ENCODE assay signal across 1 cellular context in genomic region chr16:75578212-75578611, GRCh38.
TF ChIP-seq lines count a peak whose summit lies in the region.

No MANE protein-coding gene starts in this region.

TF ChIP-seq in K562, 482 proteins besides CTCF, POLR2A, EP300 and RAD21 (continued from another document):
- TF ChIP-seq, protein P1, sequence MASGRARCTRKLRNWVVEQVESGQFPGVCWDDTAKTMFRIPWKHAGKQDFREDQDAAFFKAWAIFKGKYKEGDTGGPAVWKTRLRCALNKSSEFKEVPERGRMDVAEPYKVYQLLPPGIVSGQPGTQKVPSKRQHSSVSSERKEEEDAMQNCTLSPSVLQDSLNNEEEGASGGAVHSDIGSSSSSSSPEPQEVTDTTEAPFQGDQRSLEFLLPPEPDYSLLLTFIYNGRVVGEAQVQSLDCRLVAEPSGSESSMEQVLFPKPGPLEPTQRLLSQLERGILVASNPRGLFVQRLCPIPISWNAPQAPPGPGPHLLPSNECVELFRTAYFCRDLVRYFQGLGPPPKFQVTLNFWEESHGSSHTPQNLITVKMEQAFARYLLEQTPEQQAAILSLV (tag; IDR thresholded peaks at IDR 0.05) = no peak
- TF ChIP-seq NFIC (IDR thresholded peaks at IDR 0.05) = peak; percentile 42; the same call in 1 of the 2 replicates
- TF ChIP-seq ZNF143 (CRISPR knock-in tag; IDR thresholded peaks at IDR 0.05) = no peak
- no peak for TF ChIP-seq DMBX1 (CRISPR knock-in tag; IDR thresholded peaks at IDR 0.05; ENCODE audit: borderline replicate concordance)
- TF ChIP-seq GTF2E2 (tag; IDR thresholded peaks at IDR 0.05) = no peak
- no peak for TF ChIP-seq MAFK (IDR thresholded peaks at IDR 0.05; ENCODE audit: low read length)
- no peak for TF ChIP-seq EHMT2 (IDR thresholded peaks at IDR 0.05)
- TF ChIP-seq SIRT6 (IDR thresholded peaks at IDR 0.05; ENCODE audit: low read depth, low read length) = no peak
- TF ChIP-seq CBX1 (IDR thresholded peaks at IDR 0.05; ENCODE audit: low read depth) = no peak
- no peak for TF ChIP-seq ZNF766 (CRISPR knock-in tag; conservative IDR thresholded peaks at IDR 0.05)
- no peak for TF ChIP-seq BRD9 (IDR thresholded peaks at IDR 0.05; ENCODE audit: low read depth, partially characterized antibody)
- TF ChIP-seq RHOXF2B (CRISPR knock-in tag; conservative IDR thresholded peaks at IDR 0.05) = no peak
- TF ChIP-seq, protein P2, sequence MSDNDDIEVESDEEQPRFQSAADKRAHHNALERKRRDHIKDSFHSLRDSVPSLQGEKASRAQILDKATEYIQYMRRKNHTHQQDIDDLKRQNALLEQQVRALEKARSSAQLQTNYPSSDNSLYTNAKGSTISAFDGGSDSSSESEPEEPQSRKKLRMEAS (CRISPR knock-in tag; IDR thresholded peaks at IDR 0.05) = no peak
- TF ChIP-seq SNIP1 (IDR thresholded peaks at IDR 0.05; ENCODE audit: low read depth) = no peak
- TF ChIP-seq ZNF778 (CRISPR knock-in tag; IDR thresholded peaks at IDR 0.05) = no peak
- TF ChIP-seq PHTF2 (CRISPR knock-in tag; IDR thresholded peaks at IDR 0.05) = no peak
- peak; percentile 31; the same call in 1 of the 2 replicates for TF ChIP-seq KLF16 (IDR thresholded peaks at IDR 0.05)
- no peak for TF ChIP-seq FUS (optimal IDR thresholded peaks at IDR 0.05; ENCODE audit: low read depth, low read length)
- TF ChIP-seq, protein P3, sequence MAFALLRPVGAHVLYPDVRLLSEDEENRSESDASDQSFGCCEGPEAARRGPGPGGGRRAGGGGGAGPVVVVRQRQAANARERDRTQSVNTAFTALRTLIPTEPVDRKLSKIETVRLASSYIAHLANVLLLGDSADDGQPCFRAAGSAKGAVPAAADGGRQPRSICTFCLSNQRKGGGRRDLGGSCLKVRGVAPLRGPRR (CRISPR knock-in tag; IDR thresholded peaks at IDR 0.05) = no peak
- no peak for TF ChIP-seq ZBTB7A (IDR thresholded peaks at IDR 0.05; ENCODE audit: borderline replicate concordance, control insufficient read depth, low read depth, low read length)
- peak; percentile 29; the same call in 1 of the 2 replicates for TF ChIP-seq ZNF384 (IDR thresholded peaks at IDR 0.05; ENCODE audit: low read depth, low read length)
- no peak for TF ChIP-seq NCOA6 (IDR thresholded peaks at IDR 0.05)
- no peak for TF ChIP-seq ZKSCAN1 (IDR thresholded peaks at IDR 0.05; ENCODE audit: low read depth, low read length)
- TF ChIP-seq ZNF589 (CRISPR knock-in tag; IDR thresholded peaks at IDR 0.05; ENCODE audit: low read depth) = no peak
- TF ChIP-seq, protein P4, sequence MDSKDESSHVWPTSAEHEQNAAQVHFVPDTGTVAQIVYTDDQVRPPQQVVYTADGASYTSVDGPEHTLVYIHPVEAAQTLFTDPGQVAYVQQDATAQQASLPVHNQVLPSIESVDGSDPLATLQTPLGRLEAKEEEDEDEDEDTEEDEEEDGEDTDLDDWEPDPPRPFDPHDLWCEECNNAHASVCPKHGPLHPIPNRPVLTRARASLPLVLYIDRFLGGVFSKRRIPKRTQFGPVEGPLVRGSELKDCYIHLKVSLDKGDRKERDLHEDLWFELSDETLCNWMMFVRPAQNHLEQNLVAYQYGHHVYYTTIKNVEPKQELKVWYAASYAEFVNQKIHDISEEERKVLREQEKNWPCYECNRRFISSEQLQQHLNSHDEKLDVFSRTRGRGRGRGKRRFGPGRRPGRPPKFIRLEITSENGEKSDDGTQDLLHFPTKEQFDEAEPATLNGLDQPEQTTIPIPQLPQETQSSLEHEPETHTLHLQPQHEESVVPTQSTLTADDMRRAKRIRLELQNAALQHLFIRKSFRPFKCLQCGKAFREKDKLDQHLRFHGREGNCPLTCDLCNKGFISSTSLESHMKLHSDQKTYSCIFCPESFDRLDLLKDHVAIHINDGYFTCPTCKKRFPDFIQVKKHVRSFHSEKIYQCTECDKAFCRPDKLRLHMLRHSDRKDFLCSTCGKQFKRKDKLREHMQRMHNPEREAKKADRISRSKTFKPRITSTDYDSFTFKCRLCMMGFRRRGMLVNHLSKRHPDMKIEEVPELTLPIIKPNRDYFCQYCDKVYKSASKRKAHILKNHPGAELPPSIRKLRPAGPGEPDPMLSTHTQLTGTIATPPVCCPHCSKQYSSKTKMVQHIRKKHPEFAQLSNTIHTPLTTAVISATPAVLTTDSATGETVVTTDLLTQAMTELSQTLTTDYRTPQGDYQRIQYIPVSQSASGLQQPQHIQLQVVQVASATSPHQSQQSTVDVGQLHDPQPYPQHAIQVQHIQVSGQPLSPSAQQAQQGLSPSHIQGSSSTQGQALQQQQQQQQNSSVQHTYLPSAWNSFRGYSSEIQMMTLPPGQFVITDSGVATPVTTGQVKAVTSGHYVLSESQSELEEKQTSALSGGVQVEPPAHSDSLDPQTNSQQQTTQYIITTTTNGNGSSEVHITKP (IDR thresholded peaks at IDR 0.05; ENCODE audit: partially characterized antibody) = no peak
- no peak for TF ChIP-seq ZKSCAN8 (CRISPR knock-in tag; IDR thresholded peaks at IDR 0.05)
- TF ChIP-seq, protein P5, sequence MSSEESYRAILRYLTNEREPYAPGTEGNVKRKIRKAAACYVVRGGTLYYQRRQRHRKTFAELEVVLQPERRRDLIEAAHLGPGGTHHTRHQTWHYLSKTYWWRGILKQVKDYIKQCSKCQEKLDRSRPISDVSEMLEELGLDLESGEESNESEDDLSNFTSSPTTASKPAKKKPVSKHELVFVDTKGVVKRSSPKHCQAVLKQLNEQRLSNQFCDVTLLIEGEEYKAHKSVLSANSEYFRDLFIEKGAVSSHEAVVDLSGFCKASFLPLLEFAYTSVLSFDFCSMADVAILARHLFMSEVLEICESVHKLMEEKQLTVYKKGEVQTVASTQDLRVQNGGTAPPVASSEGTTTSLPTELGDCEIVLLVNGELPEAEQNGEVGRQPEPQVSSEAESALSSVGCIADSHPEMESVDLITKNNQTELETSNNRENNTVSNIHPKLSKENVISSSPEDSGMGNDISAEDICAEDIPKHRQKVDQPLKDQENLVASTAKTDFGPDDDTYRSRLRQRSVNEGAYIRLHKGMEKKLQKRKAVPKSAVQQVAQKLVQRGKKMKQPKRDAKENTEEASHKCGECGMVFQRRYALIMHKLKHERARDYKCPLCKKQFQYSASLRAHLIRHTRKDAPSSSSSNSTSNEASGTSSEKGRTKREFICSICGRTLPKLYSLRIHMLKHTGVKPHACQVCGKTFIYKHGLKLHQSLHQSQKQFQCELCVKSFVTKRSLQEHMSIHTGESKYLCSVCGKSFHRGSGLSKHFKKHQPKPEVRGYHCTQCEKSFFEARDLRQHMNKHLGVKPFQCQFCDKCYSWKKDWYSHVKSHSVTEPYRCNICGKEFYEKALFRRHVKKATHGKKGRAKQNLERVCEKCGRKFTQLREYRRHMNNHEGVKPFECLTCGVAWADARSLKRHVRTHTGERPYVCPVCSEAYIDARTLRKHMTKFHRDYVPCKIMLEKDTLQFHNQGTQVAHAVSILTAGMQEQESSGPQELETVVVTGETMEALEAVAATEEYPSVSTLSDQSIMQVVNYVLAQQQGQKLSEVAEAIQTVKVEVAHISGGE (CRISPR knock-in tag; IDR thresholded peaks at IDR 0.05) = no peak
- no peak for TF ChIP-seq SAP30 (IDR thresholded peaks at IDR 0.05; ENCODE audit: borderline replicate concordance, insufficient read depth, low read depth, low read length, poor library complexity, severe bottlenecking)
- TF ChIP-seq ZNF79 (CRISPR knock-in tag; IDR thresholded peaks at IDR 0.05; ENCODE audit: low read depth) = no peak
- no peak for TF ChIP-seq FOXK1 (CRISPR knock-in tag; IDR thresholded peaks at IDR 0.05; ENCODE audit: borderline replicate concordance)
- TF ChIP-seq MED1 (CRISPR knock-in tag; IDR thresholded peaks at IDR 0.05; ENCODE audit: borderline replicate concordance) = no peak
- TF ChIP-seq SIX5 (IDR thresholded peaks at IDR 0.05; ENCODE audit: borderline replicate concordance in 1 of 2, insufficient read depth in 1 of 2, low read depth in 1 of 2, low read length in 2 of 2) = no peak
- TF ChIP-seq ARID3B (CRISPR knock-in tag; IDR thresholded peaks at IDR 0.05; ENCODE audit: borderline replicate concordance) = no peak
- no peak for TF ChIP-seq SRF (CRISPR knock-in tag; IDR thresholded peaks at IDR 0.05)
- TF ChIP-seq SNRNP70 (optimal IDR thresholded peaks at IDR 0.05; ENCODE audit: low read depth, low read length) = no peak
- TF ChIP-seq TEAD1 (CRISPR knock-in tag; IDR thresholded peaks at IDR 0.05) = no peak
- peak; percentile 23; the same call in 1 of the 2 replicates for TF ChIP-seq BCOR (IDR thresholded peaks at IDR 0.05)
- peak; percentile 62 for TF ChIP-seq CXXC5 (CRISPR knock-in tag; IDR thresholded peaks at IDR 0.05)
- TF ChIP-seq CEBPG (CRISPR knock-in tag; IDR thresholded peaks at IDR 0.05) = no peak
- 0 out of 4 replicates have a peak, but pooled peaks of 1 of the 2 experiments have one; percentile 26 for TF ChIP-seq CEBPG (tag; conservative IDR thresholded peaks at IDR 0.05 in 1 of 2, IDR thresholded peaks at IDR 0.05 in 1 of 2)
- no peak for TF ChIP-seq SRSF9 (IDR thresholded peaks at IDR 0.05; ENCODE audit: borderline replicate concordance, low read depth, low read length)
- no peak for TF ChIP-seq NFE2L1 (tag; IDR thresholded peaks at IDR 0.05; ENCODE audit: borderline replicate concordance, low read depth)
- TF ChIP-seq DNMT1 (IDR thresholded peaks at IDR 0.05) = no peak
- TF ChIP-seq, protein P6, sequence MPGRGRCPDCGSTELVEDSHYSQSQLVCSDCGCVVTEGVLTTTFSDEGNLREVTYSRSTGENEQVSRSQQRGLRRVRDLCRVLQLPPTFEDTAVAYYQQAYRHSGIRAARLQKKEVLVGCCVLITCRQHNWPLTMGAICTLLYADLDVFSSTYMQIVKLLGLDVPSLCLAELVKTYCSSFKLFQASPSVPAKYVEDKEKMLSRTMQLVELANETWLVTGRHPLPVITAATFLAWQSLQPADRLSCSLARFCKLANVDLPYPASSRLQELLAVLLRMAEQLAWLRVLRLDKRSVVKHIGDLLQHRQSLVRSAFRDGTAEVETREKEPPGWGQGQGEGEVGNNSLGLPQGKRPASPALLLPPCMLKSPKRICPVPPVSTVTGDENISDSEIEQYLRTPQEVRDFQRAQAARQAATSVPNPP (IDR thresholded peaks at IDR 0.05; ENCODE audit: borderline replicate concordance, insufficient read depth, insufficient read length) = no peak
